In genomic region chrX:130272111-130272652, GRCh38 we compare ENCODE assay signal across 5 cellular contexts. TPM values are rescaled to one million over a fixed set of nuclear protein-coding genes. Genes with fewer than 3 reads are reported as not detected.
DNase-seq lines count a peak whose midpoint lies in the region; TF ChIP-seq lines count a peak whose summit lies in the region.
"Not testable (repeated sequence)": the region's sequence is repeated elsewhere in the genome, so short reads cannot be mapped to it uniquely, and the experiment has no call there.

No MANE protein-coding gene starts in this region.

- POLR2A ChIA-PET in HEK293T (lab: Yijun Ruan, JAX) = not testable (repeated sequence)

- H3K27me3 Mint-ChIP-seq in activated naive CD4-positive, alpha-beta T cell treated with anti-CD3 and anti-CD28 coated beads for 36 hours (ENCODE audit: low read depth) = not testable (repeated sequence)

- DNase-seq in DMS79 (lab: John Stamatoyannopoulos, UW) = peak; percentile 28
- not testable (repeated sequence) for DNase-seq in HEK293T (ENCODE audit: extremely low spot score); activated naive CD4-positive, alpha-beta T cell treated with anti-CD3 and anti-CD28 coated beads for 36 hours
- peak; percentile 35 for DNase-seq in NCI-H2107 treated with DMSO at 0.1 percent for 48 hours (lab: John Stamatoyannopoulos, UW; ENCODE audit: unreplicated experiment)
- DNase-seq in left kidney (ENCODE audit: low read depth, low spot score) = peak; percentile 52

- intact Hi-C loops in activated naive CD4-positive, alpha-beta T cell treated with anti-CD3 and anti-CD28 coated beads for 36 hours (cut with micrococcal nuclease) = not testable (repeated sequence)

- CTCF ChIA-PET in HEK293T (lab: Yijun Ruan, JAX); activated naive CD4-positive, alpha-beta T cell treated with anti-CD3 and anti-CD28 coated beads for 36 hours (lab: Charles Lee): not testable (repeated sequence)

- not testable (repeated sequence) for H3K36me3 Mint-ChIP-seq in activated naive CD4-positive, alpha-beta T cell treated with anti-CD3 and anti-CD28 coated beads for 36 hours (ENCODE audit: low read depth)

- H3K4me1 Mint-ChIP-seq in activated naive CD4-positive, alpha-beta T cell treated with anti-CD3 and anti-CD28 coated beads for 36 hours (ENCODE audit: low read depth) = not testable (repeated sequence)

- H3K27ac Mint-ChIP-seq in activated naive CD4-positive, alpha-beta T cell treated with anti-CD3 and anti-CD28 coated beads for 36 hours = peak overlapping the region; percentile 57

- not testable (repeated sequence) for H3K9me3 Mint-ChIP-seq in activated naive CD4-positive, alpha-beta T cell treated with anti-CD3 and anti-CD28 coated beads for 36 hours

- not testable (repeated sequence) for H3K4me3 Mint-ChIP-seq in activated naive CD4-positive, alpha-beta T cell treated with anti-CD3 and anti-CD28 coated beads for 36 hours

TF ChIP-seq in HEK293T, 16 proteins besides CTCF, POLR2A, EP300 and RAD21:
- peak; percentile 11; the same call in 1 of the 2 replicates for TF ChIP-seq PKNOX1 (IDR thresholded peaks at IDR 0.05)
TF ChIP-seq in HEK293T: peak in this region for 1; not testable (repeated sequence) for 15.

RNA-seq across cellular contexts. Expression of gene ZNF280C, which starts 3.5 kb away (rescaled TPM):
- 1 to 10 TPM; 3.9 to 4.0 TPM for total RNA-seq in activated naive CD4-positive, alpha-beta T cell treated with anti-CD3 and anti-CD28 coated beads for 36 hours
